In genomic region chr17:48074322-48075054, GRCh38 we compare ENCODE assay signal across 8 cellular contexts. TPM values are rescaled to one million over a fixed set of nuclear protein-coding genes. Genes with fewer than 3 reads are reported as not detected.
DNase-seq lines count a peak whose midpoint lies in the region; ATAC-seq, FAIRE-seq and TF ChIP-seq lines count a peak whose summit lies in the region.

No MANE protein-coding gene starts in this region.

- peak; percentile 70 for FAIRE-seq in endometrium (lab: Jason Lieb, UNC)

- no peak overlapping the region for H2BK5ac ChIP-seq in H9 (ENCODE audit: insufficient read length, low read length)

- WGBS in H9 (ENCODE audit: extremely low coverage, insufficient read length, low lambda C conversion rate), result no CpG with 5 or more reads among the region's 4 CpGs

- H2AK5ac ChIP-seq in H9 (ENCODE audit: insufficient read length, low read length), result no peak overlapping the region

- peak; percentile 82 for DNase-seq in Ammon's horn (ENCODE audit: low spot score)
- peak; percentile 70 for DNase-seq in H9
- peak; percentile 63 for DNase-seq in NCI-H774 (lab: John Stamatoyannopoulos, UW)
- peak; percentile 60 to 61 for DNase-seq in activated CD8-positive, alpha-beta memory T cell treated with anti-CD3 and anti-CD28 coated beads for 4 hours (ENCODE audit: low read depth in 2 of 2)
- DNase-seq in mucosa of gallbladder (ENCODE audit: low spot score), result peak; percentile 86
- peak; percentile 34 to 68 for DNase-seq in stimulated activated CD8-positive, alpha-beta memory T cell treated with anti-CD3 and anti-CD28 coated beads, Interleukin-7, amount 100 ng/mL, for 1 hour (ENCODE audit: low read depth in 2 of 2)

- no peak overlapping the region for H4K91ac ChIP-seq in H9 (ENCODE audit: insufficient read length, low read depth, low read length)

- no peak overlapping the region for H3K18ac ChIP-seq in H9 (ENCODE audit: insufficient read length, low read depth, low read length)

- no peak overlapping the region for H3K4me2 ChIP-seq in H9 (ENCODE audit: insufficient read depth, insufficient read length, low read length)

- no peaks in the 10 kb centered on the region for H3K79me2 ChIP-seq in H9 (ENCODE audit: insufficient read depth, low read length)

- peaks cover 5% of the 10 kb centered on the region for H3K79me1 ChIP-seq in H9 (ENCODE audit: insufficient read depth, low read depth, low read length, poor library complexity, severe bottlenecking)

- H4K8ac ChIP-seq in H9 (replicated peaks; ENCODE audit: insufficient read length, low read depth, low read length), result no peak overlapping the region

- no peak overlapping the region for H3T11ph ChIP-seq in H9 (ENCODE audit: low read length)

- no peaks in the 10 kb centered on the region for H3K23me2 ChIP-seq in H9 (ENCODE audit: insufficient read length, low read depth, low read length, poor library complexity, severe bottlenecking)

- no peaks in the 10 kb centered on the region for H3K9me3 Mint-ChIP-seq in H9

- ATAC-seq in GM19463 (IDR thresholded peaks at IDR 0.05; ENCODE audit: unreplicated experiment), result no peak

- H3K4me1 ChIP-seq in H9 (ENCODE audit: insufficient read depth, low read length), result no peaks in the 10 kb centered on the region

- H2BK12ac ChIP-seq in H9 (ENCODE audit: insufficient read length, low read depth, low read length), result no peak overlapping the region

- peak overlapping the region in 2 of 3 experiments; percentile 74 to 81; a peak in 5 of 7 replicates for H3K27ac Mint-ChIP-seq in H9

- TF ChIP-seq CTCF in H9 (conservative IDR thresholded peaks at IDR 0.05), result peak; percentile 80

- no peak overlapping the region for H3K23ac ChIP-seq in H9 (ENCODE audit: insufficient read length, low read depth, low read length)

- H2BK120ac ChIP-seq in H9 (ENCODE audit: low read depth, low read length, poor library complexity, severe bottlenecking), result no peak overlapping the region

- no peak overlapping the region for H2BK15ac ChIP-seq in H9 (ENCODE audit: low read depth, low read length)

- no peaks in the 10 kb centered on the region for H3K27me3 ChIP-seq in H9 (ENCODE audit: insufficient read depth, low read length)

- H2BK20ac ChIP-seq in H9 (ENCODE audit: low read depth, low read length, poor library complexity, severe bottlenecking), result no peak overlapping the region

- H3K14ac ChIP-seq in H9 (ENCODE audit: insufficient read depth, low read length), result no peak overlapping the region

- no peaks in the 10 kb centered on the region for H3K9me3 ChIP-seq in H9 (ENCODE audit: control insufficient read depth, low read depth, low read length)

- no peaks in the 10 kb centered on the region for H3K4me1 Mint-ChIP-seq in H9

- no peak overlapping the region for H4K5ac ChIP-seq in H9 (ENCODE audit: insufficient read length, low read depth, low read length)

- H3K4ac ChIP-seq in H9 (ENCODE audit: low read depth, low read length), result no peak overlapping the region

- no peaks in the 10 kb centered on the region for H4K20me1 ChIP-seq in H9 (ENCODE audit: control insufficient read depth, insufficient read depth, insufficient read length)

- H3K9ac ChIP-seq in H9 (ENCODE audit: extremely low read depth, insufficient read length, low read length), result no peak overlapping the region

- H3K27ac ChIP-seq in H9 (ENCODE audit: insufficient read length, low read depth, low read length), result no peak overlapping the region

- no peak overlapping the region for H2AFZ ChIP-seq in H9 (ENCODE audit: low read length)

- H3K56ac ChIP-seq in H9 (ENCODE audit: insufficient read length, low read depth, low read length), result no peak overlapping the region

- H3K4me3 Mint-ChIP-seq in H9, result no peak overlapping the region

- H3K27me3 Mint-ChIP-seq in H9 (ENCODE audit: low read depth), result no peaks in the 10 kb centered on the region

- peaks cover 21 to 72% (median 67%) of the 10 kb centered on the region in 3 experiments for H3K36me3 Mint-ChIP-seq in H9 (ENCODE audit: insufficient read depth in 1 of 3, low read depth in 3 of 3)

RNA-seq across cellular contexts. Expression of gene NFE2L1, which starts 26.3 kb away (rescaled TPM):
- total RNA-seq in H9 (2021) (158 and 161 TPM in 2 replicates), mucosa of gallbladder (207 TPM)

RNA-seq across cellular contexts. Expression of gene CBX1, which starts 26.8 kb away (rescaled TPM):
- 155 and 158 TPM in 2 replicates for total RNA-seq in H9 (2021)
- 41.9 TPM for total RNA-seq in mucosa of gallbladder

RNA-seq across cellular contexts. Expression of gene SNX11, which starts 33.1 kb away (rescaled TPM):
- total RNA-seq in H9 (2021) (20.0 and 21.7 TPM in 2 replicates), mucosa of gallbladder (21.8 TPM)

RNA-seq across cellular contexts. Expression of gene COPZ2, which starts 36.9 kb away (rescaled TPM):
- total RNA-seq in H9 (2021) (0.68 and 0.77 TPM in 2 replicates), mucosa of gallbladder (39.3 TPM)
